13 cellular contexts compared by ENCODE assay signal in genomic region chr1:66598670-66599069, GRCh38.
DNase-seq lines count a peak whose midpoint lies in the region; ATAC-seq and TF ChIP-seq lines count a peak whose summit lies in the region.
"Had no signal": no experiment of that assay in that cellular context is flagged by ENCODE, and none has a peak within 500 bp of the region (broad histone marks: within the 10 kb centered on the region; RNA-seq: fewer than 3 reads in every experiment).

No MANE protein-coding gene starts in this region.

- TF ChIP-seq POLR2A in breast epithelium (IDR thresholded peaks at IDR 0.05): no peak

- H3K36me3 Mint-ChIP-seq in MCF 10A (ENCODE audit: insufficient read depth, unreplicated experiment): no peaks in the 10 kb centered on the region
- H3K36me3 Mint-ChIP-seq in activated CD4-positive, alpha-beta T cell treated with anti-CD3 and anti-CD28 coated beads for 36 hours (ENCODE audit: low read depth): no peaks in the 10 kb centered on the region
- H3K36me3 Mint-ChIP-seq: natural killer cell treated with Interleukin-12 subunit alpha and Interleukin-12 subunit beta and Interleukin-15 and Interleukin-18, amount 100 ng/mL, for 72 hours had no signal

- H3K9me3 ChIP-seq in breast epithelium: peaks cover 0 to 4% of the 10 kb centered on the region in 2 donors
- H3K9me3 ChIP-seq: adrenal gland had no signal

- no peak for TF ChIP-seq CTCF in MCF 10A (IDR thresholded peaks at IDR 0.05; ENCODE audit: unreplicated experiment)
- TF ChIP-seq CTCF in breast epithelium (IDR thresholded peaks at IDR 0.05): no peak

- no TSS peak for BruUV-seq in MCF 10A (replicated peaks; lab: Mats Ljungman, UMichigan)

- intact Hi-C loops in MCF 10A (cut with micrococcal nuclease) (no loop called here), breast epithelium (cut with DNase I; ENCODE audit: low total_unique reads) (no loop called here), left cardiac atrium (cut with DNase I) (no loop called here)
- intact Hi-C loops in activated CD4-positive, alpha-beta T cell treated with anti-CD3 and anti-CD28 coated beads for 36 hours (cut with DNase I, micrococcal nuclease): no loop called here

- no peak for ATAC-seq in activated CD4-positive, alpha-beta T cell treated with anti-CD3 and anti-CD28 coated beads for 36 hours
- ATAC-seq in left cardiac atrium (no peak), GM18511 (IDR thresholded peaks at IDR 0.05; ENCODE audit: unreplicated experiment) (no peak)
- ATAC-seq: natural killer cell treated with Interleukin-12 subunit alpha and Interleukin-12 subunit beta and Interleukin-15 and Interleukin-18, amount 100 ng/mL, for 72 hours; stimulated activated naive CD8-positive, alpha-beta T cell treated with anti-CD3 and anti-CD28 coated beads, Interleukin-15, Interleukin-2, amounts not matched to agents 100 U/mL and 50 U/mL, for 24 hours had no signal

- no peaks in the 10 kb centered on the region for H3K27me3 ChIP-seq in breast epithelium
- H3K27me3 ChIP-seq: adrenal gland had no signal

- H3K4me1 ChIP-seq in breast epithelium: no peaks in the 10 kb centered on the region
- H3K4me1 ChIP-seq: adrenal gland had no signal

- POLR2A ChIA-PET in MCF 10A (lab: Yijun Ruan, JAX): no interaction called here
- POLR2A ChIA-PET in activated CD4-positive, alpha-beta T cell treated with anti-CD3 and anti-CD28 coated beads for 36 hours (lab: Charles Lee): no interaction called here

- peaks cover 14% of the 10 kb centered on the region for H3K4me1 Mint-ChIP-seq in MCF 10A (ENCODE audit: insufficient read depth, unreplicated experiment)
- H3K4me1 Mint-ChIP-seq in activated CD4-positive, alpha-beta T cell treated with anti-CD3 and anti-CD28 coated beads for 36 hours: no peaks in the 10 kb centered on the region

- no peak overlapping the region for H3K27ac ChIP-seq in breast epithelium
- H3K27ac ChIP-seq: 22Rv1, adrenal gland had no signal

- no peak overlapping the region for H3K4me3 ChIP-seq in breast epithelium
- H3K4me3 ChIP-seq: adrenal gland had no signal

- H3K9me3 Mint-ChIP-seq in MCF 10A (ENCODE audit: unreplicated experiment): peaks cover 14% of the 10 kb centered on the region
- peaks cover 1% of the 10 kb centered on the region for H3K9me3 Mint-ChIP-seq in activated CD4-positive, alpha-beta T cell treated with anti-CD3 and anti-CD28 coated beads for 36 hours (ENCODE audit: low read depth)

- no peaks in the 10 kb centered on the region for H3K27me3 Mint-ChIP-seq in MCF 10A (ENCODE audit: insufficient read depth, unreplicated experiment)
- H3K27me3 Mint-ChIP-seq in activated CD4-positive, alpha-beta T cell treated with anti-CD3 and anti-CD28 coated beads for 36 hours: peaks cover 12% of the 10 kb centered on the region

- CTCF ChIA-PET in MCF 10A (lab: Yijun Ruan, JAX): no interaction called here
- CTCF ChIA-PET in activated CD4-positive, alpha-beta T cell treated with anti-CD3 and anti-CD28 coated beads for 36 hours (lab: Charles Lee): no interaction called here

- peak overlapping the region; percentile 36 for H3K27ac Mint-ChIP-seq in MCF 10A (ENCODE audit: low read depth, unreplicated experiment)
- no peak overlapping the region for H3K27ac Mint-ChIP-seq in activated CD4-positive, alpha-beta T cell treated with anti-CD3 and anti-CD28 coated beads for 36 hours
- H3K27ac Mint-ChIP-seq: natural killer cell treated with Interleukin-12 subunit alpha and Interleukin-12 subunit beta and Interleukin-15 and Interleukin-18, amount 100 ng/mL, for 72 hours had no signal

- H3K36me3 ChIP-seq in breast epithelium: no peaks in the 10 kb centered on the region
- H3K36me3 ChIP-seq: adrenal gland had no signal

- peak; percentile 28 for DNase-seq in MCF 10A (ENCODE audit: unreplicated experiment)
- DNase-seq in breast epithelium (ENCODE audit: low spot score in 2 of 2): no peak
- DNase-seq in amniotic epithelial cell (ENCODE audit: low read depth): peak; percentile 69
- DNase-seq in hepatic stellate cell (ENCODE audit: low spot score): peak; percentile 26
- DNase-seq in activated CD4-positive, alpha-beta T cell treated with anti-CD3 and anti-CD28 coated beads for 36 hours: no peak
- no peak for DNase-seq in left cardiac atrium
- no peak for DNase-seq in CD1c-positive myeloid dendritic cell (ENCODE audit: extremely low spot score)
- DNase-seq: adrenal gland; NCI-H2029 treated with DMSO at 0.1 percent for 48 hours; stimulated activated naive CD8-positive, alpha-beta T cell treated with anti-CD3 and anti-CD28 coated beads, Interleukin-15, Interleukin-2, amounts not matched to agents 100 U/mL and 50 U/mL, for 24 hours had no signal

- H3K4me3 Mint-ChIP-seq in MCF 10A (ENCODE audit: unreplicated experiment): no peak overlapping the region
- H3K4me3 Mint-ChIP-seq in activated CD4-positive, alpha-beta T cell treated with anti-CD3 and anti-CD28 coated beads for 36 hours: no peak overlapping the region
- H3K4me3 Mint-ChIP-seq: natural killer cell treated with Interleukin-12 subunit alpha and Interleukin-12 subunit beta and Interleukin-15 and Interleukin-18, amount 100 ng/mL, for 72 hours had no signal

Comparison
In these comparisons a context has a peak if more than half of its experiments do, and no peak if none do; other contexts are left out.
1. DNase-seq: peak in MCF 10A (single experiment), amniotic epithelial cell (single experiment) and hepatic stellate cell (single experiment); none in breast epithelium (0 of 2), activated CD4-positive, alpha-beta T cell treated with anti-CD3 and anti-CD28 coated beads for 36 hours (single experiment), left cardiac atrium (single experiment) and CD1c-positive myeloid dendritic cell (single experiment).